ENCODE assay signal across 8 cellular contexts in the genomic region with DNA sequence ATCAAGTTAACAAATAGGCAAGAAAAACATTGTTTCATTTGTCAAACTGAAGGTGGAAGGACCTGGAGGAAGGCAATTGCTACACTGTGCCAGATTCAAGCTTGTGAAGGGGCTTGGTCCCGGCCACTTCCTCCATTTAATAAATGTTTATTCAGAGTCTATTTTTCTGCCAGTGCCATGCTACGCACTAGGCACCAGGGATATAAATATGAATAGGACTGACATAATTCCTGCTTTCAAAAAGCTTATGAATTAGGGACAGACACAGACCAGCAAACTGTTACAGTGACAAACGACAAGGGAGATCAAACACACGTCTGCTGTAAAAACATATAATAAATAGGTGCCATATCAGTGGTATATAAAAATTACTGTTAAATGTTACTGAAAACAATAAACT. TPM values are rescaled to one million over a fixed set of nuclear protein-coding genes. Genes with fewer than 3 reads are reported as not detected.
DNase-seq lines count a peak whose midpoint lies in the region; ATAC-seq and TF ChIP-seq lines count a peak whose summit lies in the region.

No MANE protein-coding gene starts in this region.

- H3K27me3 ChIP-seq in GM06990 (replicated peaks; ENCODE audit: control insufficient read depth, insufficient read depth, low read length) (no peaks in the 10 kb centered on the region), MM.1S (replicated peaks; ENCODE audit: insufficient read depth, low read length) (no peaks in the 10 kb centered on the region), brain microvascular endothelial cell (replicated peaks) (no peaks in the 10 kb centered on the region)

- peak overlapping the region; percentile 83 to 87 for H3K27ac Mint-ChIP-seq in natural killer cell treated with Interleukin-12 subunit alpha and Interleukin-12 subunit beta and Interleukin-15 and Interleukin-18, amount 100 ng/mL, for 72 hours

- in situ Hi-C loops in brain microvascular endothelial cell (cut with HindIII; ENCODE audit: low pct_ligation_motif_present, low sequenced_read_pairs): no loop called here

- ATAC-seq in natural killer cell treated with Interleukin-12 subunit alpha and Interleukin-12 subunit beta and Interleukin-15 and Interleukin-18, amount 100 ng/mL, for 72 hours: peak; percentile 41
- ATAC-seq in HG03139 (IDR thresholded peaks at IDR 0.05; ENCODE audit: unreplicated experiment): no peak

- H4K20me1 ChIP-seq in MM.1S (ENCODE audit: insufficient read depth, low read length): no peaks in the 10 kb centered on the region

- peaks cover 25% of the 10 kb centered on the region; the same call in 1 of the 2 replicates for H3F3A ChIP-seq in MM.1S (ENCODE audit: insufficient read depth, low read length)

- peak overlapping the region; percentile 90 for H3K4me3 Mint-ChIP-seq in natural killer cell treated with Interleukin-12 subunit alpha and Interleukin-12 subunit beta and Interleukin-15 and Interleukin-18, amount 100 ng/mL, for 72 hours

- H2AFZ ChIP-seq in MM.1S (ENCODE audit: low read length): peak overlapping the region; percentile 20

- H3K9me3 Mint-ChIP-seq in natural killer cell treated with Interleukin-12 subunit alpha and Interleukin-12 subunit beta and Interleukin-15 and Interleukin-18, amount 100 ng/mL, for 72 hours: no peaks in the 10 kb centered on the region

- H3K9ac ChIP-seq in MM.1S (ENCODE audit: low read length): peak overlapping the region; percentile 62

- no peaks in the 10 kb centered on the region for H3K9me2 ChIP-seq in MM.1S (replicated peaks; ENCODE audit: insufficient read depth, low read length)

- H3K27ac ChIP-seq in MM.1S (ENCODE audit: low read length) (peak overlapping the region; percentile 64; the same call in 1 of the 2 replicates), brain microvascular endothelial cell (peak overlapping the region; percentile 87)

- H3K4me1 Mint-ChIP-seq in natural killer cell treated with Interleukin-12 subunit alpha and Interleukin-12 subunit beta and Interleukin-15 and Interleukin-18, amount 100 ng/mL, for 72 hours (ENCODE audit: low read depth in 2 of 2): peaks cover 26 to 33% of the 10 kb centered on the region in 2 donors

- H3K9me3 ChIP-seq in MM.1S (replicated peaks; ENCODE audit: insufficient read depth, low read length): no peaks in the 10 kb centered on the region

- H3K4me3 ChIP-seq in GM06990 (replicated peaks; ENCODE audit: low read depth, low read length) (peak overlapping the region; percentile 59), MM.1S (ENCODE audit: low read length) (peak overlapping the region; percentile 51), brain microvascular endothelial cell (ENCODE audit: low read depth, low read length) (peak overlapping the region; percentile 38)

- no peak for TF ChIP-seq CTCF in GM06990 (IDR thresholded peaks at IDR 0.05; ENCODE audit: insufficient read depth, low read length, poor library complexity, severe bottlenecking)
- TF ChIP-seq CTCF in MM.1S (IDR thresholded peaks at IDR 0.05; ENCODE audit: low read length): no peak
- TF ChIP-seq CTCF in brain microvascular endothelial cell (IDR thresholded peaks at IDR 0.05; ENCODE audit: low read depth, low read length, missing control alignments): no peak

- peaks cover 23% of the 10 kb centered on the region for H3K4me1 ChIP-seq in MM.1S (ENCODE audit: low read length)

- peak; percentile 46 for DNase-seq in GM06990 (ENCODE audit: extremely low read depth, insufficient read length)
- peak; percentile 32 for DNase-seq in MM.1S
- DNase-seq in brain microvascular endothelial cell: no peak
- DNase-seq in natural killer cell treated with Interleukin-12 subunit alpha and Interleukin-12 subunit beta and Interleukin-15 and Interleukin-18, amount 100 ng/mL, for 72 hours (ENCODE audit: low spot score): no peak
- no peak for DNase-seq in SHP77 treated with DMSO at 0.1 percent for 48 hours (lab: John Stamatoyannopoulos, UW)
- no peak for DNase-seq in NCI-H2107 treated with DMSO at 0.1 percent for 48 hours (lab: John Stamatoyannopoulos, UW; ENCODE audit: unreplicated experiment)
- no peak for DNase-seq in glomerular visceral epithelial cell (ENCODE audit: extremely low spot score)

- H3K4me2 ChIP-seq in MM.1S (ENCODE audit: low read depth, low read length): peak overlapping the region; percentile 68

- H3K36me3 ChIP-seq in GM06990 (ENCODE audit: control insufficient read depth, insufficient read depth, low read length) (no peaks in the 10 kb centered on the region), MM.1S (replicated peaks; ENCODE audit: insufficient read depth, low read length) (no peaks in the 10 kb centered on the region), brain microvascular endothelial cell (replicated peaks) (no peaks in the 10 kb centered on the region)

- peaks cover 4% of the 10 kb centered on the region for H3K36me3 Mint-ChIP-seq in natural killer cell treated with Interleukin-12 subunit alpha and Interleukin-12 subunit beta and Interleukin-15 and Interleukin-18, amount 100 ng/mL, for 72 hours

- H3K79me2 ChIP-seq in MM.1S (ENCODE audit: low read length): peaks cover 15% of the 10 kb centered on the region

- H3K27me3 Mint-ChIP-seq in natural killer cell treated with Interleukin-12 subunit alpha and Interleukin-12 subunit beta and Interleukin-15 and Interleukin-18, amount 100 ng/mL, for 72 hours: peaks cover 0 to 4% of the 10 kb centered on the region in 2 donors

RNA-seq across cellular contexts. Expression of gene TLR6, which starts 0.6 kb away (rescaled TPM):
- total RNA-seq in natural killer cell treated with Interleukin-12 subunit alpha and Interleukin-12 subunit beta and Interleukin-15 and Interleukin-18, amount 100 ng/mL, for 72 hours: 1 to 10 TPM; 4.4 to 4.5 TPM

RNA-seq across cellular contexts. Expression of gene FAM114A1, which starts 11.6 kb away (rescaled TPM):
- total RNA-seq in natural killer cell treated with Interleukin-12 subunit alpha and Interleukin-12 subunit beta and Interleukin-15 and Interleukin-18, amount 100 ng/mL, for 72 hours: 1 to 10 TPM; 1.7 to 1.9 TPM

RNA-seq across cellular contexts. Expression of gene TLR1, which starts 51.5 kb away (rescaled TPM):
- total RNA-seq in natural killer cell treated with Interleukin-12 subunit alpha and Interleukin-12 subunit beta and Interleukin-15 and Interleukin-18, amount 100 ng/mL, for 72 hours: 10 to 100 TPM; 12.6 to 15.5 TPM

Comparison
In these comparisons a context has a peak if more than half of its experiments do, and no peak if none do; other contexts are left out.
1. DNase-seq: peak in GM06990 (single experiment) and MM.1S (single experiment); none in brain microvascular endothelial cell (single experiment), natural killer cell treated with Interleukin-12 subunit alpha and Interleukin-12 subunit beta and Interleukin-15 and Interleukin-18, amount 100 ng/mL, for 72 hours (single experiment), SHP77 treated with DMSO at 0.1 percent for 48 hours (single experiment), NCI-H2107 treated with DMSO at 0.1 percent for 48 hours (single experiment) and glomerular visceral epithelial cell (single experiment).
2. Peak in every context shown above with its lines, with median percentiles within 50 percentile points of each other: H3K4me3 ChIP-seq.